8 cellular contexts compared by ENCODE assay signal in the genomic region with DNA sequence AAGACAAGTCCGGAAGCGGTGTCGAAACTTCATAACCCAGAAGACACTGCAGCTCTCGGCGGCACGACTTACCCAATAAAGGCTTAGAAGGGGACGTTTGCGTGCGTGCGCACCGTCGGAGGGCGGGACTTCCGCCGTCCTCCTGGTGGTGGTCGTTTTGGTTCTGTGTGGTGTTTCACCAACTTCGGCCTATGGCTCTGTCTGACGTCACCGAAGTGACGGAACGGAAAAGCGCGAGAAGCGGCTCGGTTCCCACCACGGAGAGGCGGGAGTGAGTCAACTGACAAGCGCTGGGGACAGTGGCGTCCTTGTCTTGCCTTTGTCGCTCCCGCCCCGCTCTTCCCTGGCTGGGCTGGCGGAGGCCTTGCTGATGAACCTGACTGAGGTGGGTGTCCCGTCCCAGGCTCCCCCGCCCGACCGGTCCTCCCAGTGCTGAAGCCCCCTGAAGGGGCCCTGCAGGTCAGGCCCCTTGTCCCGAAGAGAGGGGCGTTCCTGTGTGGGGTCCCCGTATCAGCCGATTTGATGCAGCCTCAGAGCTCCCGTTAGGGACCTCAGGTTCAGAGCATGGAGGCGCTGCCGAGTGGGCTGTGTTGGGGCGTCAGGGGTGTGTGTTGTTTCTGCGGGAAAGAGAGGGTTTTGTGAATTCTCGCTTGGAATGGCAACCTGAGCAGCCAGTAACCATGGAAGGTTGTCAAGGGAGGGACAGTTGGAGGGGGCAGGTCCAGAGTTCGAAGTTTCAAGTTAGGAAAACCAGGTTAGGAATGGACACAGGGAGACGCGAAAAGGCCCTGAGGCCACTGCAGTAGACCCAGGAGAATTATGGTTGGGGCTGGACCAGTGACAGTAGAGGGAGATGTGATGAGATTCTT. TPM values are rescaled to one million over a fixed set of nuclear protein-coding genes. Genes with fewer than 3 reads are reported as not detected.
A peak's percentile ranks its signal among the peaks of the same experiment; 100 is the strongest.
DNase-seq lines count a peak whose midpoint lies in the region; FAIRE-seq and TF ChIP-seq lines count a peak whose summit lies in the region.

Gene ZNF548 (plus strand): TSS at position 125 of the 869 bp plus-strand sequence. CDS start 246 bp downstream, at position 371.

- CTCF ChIA-PET in HEK293T (lab: Yijun Ruan, JAX) = no interaction called here
- CTCF ChIA-PET in activated naive CD4-positive, alpha-beta T cell treated with anti-CD3 and anti-CD28 coated beads for 36 hours (lab: Charles Lee) = interaction anchor here (0.6 to 1.0 kb wide), 4 partner anchors 16 to 583 kb away, joined by 3 to 7 read pairs (median 3); no protein-coding TSS in a partner anchor

- peaks cover 20% of the 10 kb centered on the region for H3K4me1 Mint-ChIP-seq in activated naive CD4-positive, alpha-beta T cell treated with anti-CD3 and anti-CD28 coated beads for 36 hours (ENCODE audit: low read depth)

- intact Hi-C loops in activated naive CD4-positive, alpha-beta T cell treated with anti-CD3 and anti-CD28 coated beads for 36 hours (cut with micrococcal nuclease) = loop anchor here (1.0 kb wide), 7 partner anchors 21 to 150 kb away; partner anchors contain the start of genes TRAPPC2B, ZNF17, ZNF304 and ZNF460

- DNase-seq in GM04504 (ENCODE audit: low read depth) (peak; percentile 96), HEK293T (ENCODE audit: extremely low spot score) (peak; percentile 93), NAMALWA (ENCODE audit: low spot score) (peak; percentile 99), SK-N-DZ (ENCODE audit: low spot score) (peak; percentile 98), frontal cortex (ENCODE audit: low spot score in 2 of 2) (peak; percentile 76 to 90), substantia nigra (lab: John Stamatoyannopoulos, UW) (peak; percentile 72 to 99 (median 94))
- peak; percentile 94 for DNase-seq in activated naive CD4-positive, alpha-beta T cell treated with anti-CD3 and anti-CD28 coated beads for 36 hours

- peak within 1 kb of the TSS; percentile 88 for H3K4me3 Mint-ChIP-seq in activated naive CD4-positive, alpha-beta T cell treated with anti-CD3 and anti-CD28 coated beads for 36 hours

- no peak for TF ChIP-seq CTCF in neutrophil (IDR thresholded peaks at IDR 0.05)

- peak within 1 kb of the TSS; percentile 58 to 70 for H3K4me3 ChIP-seq in neutrophil (ENCODE audit: low read depth in 1 of 2, low read length in 1 of 2)

- H3K9me3 Mint-ChIP-seq in activated naive CD4-positive, alpha-beta T cell treated with anti-CD3 and anti-CD28 coated beads for 36 hours = peaks cover 25% of the 10 kb centered on the region

- peaks cover 12 to 13% of the 10 kb centered on the region in 2 experiments for H3K4me1 ChIP-seq in neutrophil (ENCODE audit: control insufficient read depth in 1 of 2, insufficient read depth in 1 of 2, low read depth in 1 of 2, low read length in 1 of 2)

- no peaks in the 10 kb centered on the region for H3K36me3 ChIP-seq in neutrophil

- peaks cover 16% of the 10 kb centered on the region for H3K9me3 ChIP-seq in neutrophil

- peak within 1 kb of the TSS; percentile 87 for H3K27ac Mint-ChIP-seq in activated naive CD4-positive, alpha-beta T cell treated with anti-CD3 and anti-CD28 coated beads for 36 hours

- H3K27me3 ChIP-seq in neutrophil = no peaks in the 10 kb centered on the region

- no peaks in the 10 kb centered on the region for H3K27me3 Mint-ChIP-seq in activated naive CD4-positive, alpha-beta T cell treated with anti-CD3 and anti-CD28 coated beads for 36 hours (ENCODE audit: low read depth)

- H3K36me3 Mint-ChIP-seq in activated naive CD4-positive, alpha-beta T cell treated with anti-CD3 and anti-CD28 coated beads for 36 hours (ENCODE audit: low read depth) = peaks cover 44% of the 10 kb centered on the region

- POLR2A ChIA-PET in HEK293T (lab: Yijun Ruan, JAX) = interaction anchor here (0.8 to 1.2 kb wide), 3 partner anchors 27 to 45 kb away, joined by 4 to 7 read pairs (median 5); partner anchors contain the start of genes TRAPPC2B, ZNF304, ZNF547 and ZNF749

- H3K27ac ChIP-seq in neutrophil (peak within 1 kb of the TSS; percentile 42), substantia nigra (ENCODE audit: low read depth, low read length, poor library complexity, severe bottlenecking) (peak within 1 kb of the TSS; percentile 87)

- peak; percentile 56 for FAIRE-seq in frontal cortex (lab: Jason Lieb, UNC)

TF ChIP-seq in HEK293T, 16 proteins besides CTCF, POLR2A, EP300 and RAD21:
- TF ChIP-seq, protein P1, sequence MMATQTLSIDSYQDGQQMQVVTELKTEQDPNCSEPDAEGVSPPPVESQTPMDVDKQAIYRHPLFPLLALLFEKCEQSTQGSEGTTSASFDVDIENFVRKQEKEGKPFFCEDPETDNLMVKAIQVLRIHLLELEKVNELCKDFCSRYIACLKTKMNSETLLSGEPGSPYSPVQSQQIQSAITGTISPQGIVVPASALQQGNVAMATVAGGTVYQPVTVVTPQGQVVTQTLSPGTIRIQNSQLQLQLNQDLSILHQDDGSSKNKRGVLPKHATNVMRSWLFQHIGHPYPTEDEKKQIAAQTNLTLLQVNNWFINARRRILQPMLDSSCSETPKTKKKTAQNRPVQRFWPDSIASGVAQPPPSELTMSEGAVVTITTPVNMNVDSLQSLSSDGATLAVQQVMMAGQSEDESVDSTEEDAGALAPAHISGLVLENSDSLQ (IDR thresholded peaks at IDR 0.05) = peak; percentile 11; the same call in 1 of the 2 replicates
- TF ChIP-seq ARNT (IDR thresholded peaks at IDR 0.05) (no peak), FOXK2 (IDR thresholded peaks at IDR 0.05) (no peak), SUZ12 (IDR thresholded peaks at IDR 0.05) (no peak), ZNF384 (IDR thresholded peaks at IDR 0.05) (no peak), TARDBP (IDR thresholded peaks at IDR 0.05) (no peak), BHLHE40 (IDR thresholded peaks at IDR 0.05; ENCODE audit: borderline replicate concordance) (no peak), FOXM1 (IDR thresholded peaks at IDR 0.05; ENCODE audit: borderline replicate concordance) (no peak), LEF1 (IDR thresholded peaks at IDR 0.05; ENCODE audit: borderline replicate concordance) (no peak), L3MBTL2 (conservative IDR thresholded peaks at IDR 0.05) (peak; percentile 37; the same call in 1 of the 2 replicates), ELF4 (IDR thresholded peaks at IDR 0.05) (no peak), CTBP1 (IDR thresholded peaks at IDR 0.05; ENCODE audit: borderline replicate concordance) (no peak)

RNA-seq across cellular contexts. Expression of gene ZNF548, which starts in this region (rescaled TPM):
- polyA plus RNA-seq in SK-N-DZ (2014; cell fraction: cytosol; rRNA removed) = 9.0 and 12.3 TPM in 2 replicates
- polyA plus RNA-seq in SK-N-DZ (2014; cell fraction: nucleus; rRNA removed) = 10.2 and 13.7 TPM in 2 replicates
- total RNA-seq in activated naive CD4-positive, alpha-beta T cell treated with anti-CD3 and anti-CD28 coated beads for 36 hours = 10 to 100 TPM; 11.9 to 13.3 TPM
- 45.7 TPM for total RNA-seq in frontal cortex

Comparison
In these comparisons a context has a peak if more than half of its experiments do, and no peak if none do; other contexts are left out.
1. Peak in every context shown above with its lines: DNase-seq, H3K4me3 ChIP-seq and H3K27ac ChIP-seq.